Comparison of ENCODE assay signal across 8 cellular contexts in genomic region chr14:20490563-20490962, GRCh38. TPM values are rescaled to one million over a fixed set of nuclear protein-coding genes. Genes with fewer than 3 reads are reported as not detected.
DNase-seq lines count a peak whose midpoint lies in the region; ATAC-seq and TF ChIP-seq lines count a peak whose summit lies in the region.
"Had no signal": no experiment of that assay in that cellular context is flagged by ENCODE, and none has a peak within 500 bp of the region (broad histone marks: within the 10 kb centered on the region; RNA-seq: fewer than 3 reads in every experiment).

No MANE protein-coding gene starts in this region.

- no peak for DNase-seq in GM12864 (ENCODE audit: low read depth)
- no peak for DNase-seq in activated CD8-positive, alpha-beta T cell treated with anti-CD3 and anti-CD28 coated beads for 36 hours
- DNase-seq in esophagus muscularis mucosa (ENCODE audit: extremely low spot score), result no peak
- DNase-seq in SKM-1 (lab: John Stamatoyannopoulos, UW; ENCODE audit: unreplicated experiment), result no peak
- DNase-seq: DMS 273 treated with DMSO at 0.1 percent for 48 hours; effector CD4-positive, alpha-beta T cell; posterior cingulate gyrus had no signal

- H3K36me3 Mint-ChIP-seq in activated CD8-positive, alpha-beta T cell treated with anti-CD3 and anti-CD28 coated beads for 36 hours (ENCODE audit: low read depth), result no peaks in the 10 kb centered on the region

- peaks cover 64% of the 10 kb centered on the region for H3K4me1 Mint-ChIP-seq in activated CD8-positive, alpha-beta T cell treated with anti-CD3 and anti-CD28 coated beads for 36 hours (ENCODE audit: low read depth)

- intact Hi-C loops in activated CD8-positive, alpha-beta T cell treated with anti-CD3 and anti-CD28 coated beads for 36 hours (cut with micrococcal nuclease), result no loop called here
- intact Hi-C loops in esophagus muscularis mucosa (cut with DNase I), result no loop called here

- H3K4me3 ChIP-seq in GM12864 (ENCODE audit: low read depth, low read length), result peak overlapping the region; percentile 51
- H3K4me3 ChIP-seq in esophagus muscularis mucosa, result no peak overlapping the region

- H3K4me1 ChIP-seq in esophagus muscularis mucosa, result peaks cover 0 to 10% (median 1%) of the 10 kb centered on the region in 4 donors

- no peak overlapping the region for H3K27ac ChIP-seq in esophagus muscularis mucosa (replicated peaks in 1 of 4)

- H3K27ac Mint-ChIP-seq in activated CD8-positive, alpha-beta T cell treated with anti-CD3 and anti-CD28 coated beads for 36 hours, result peak overlapping the region; percentile 65

- CTCF ChIA-PET in activated CD8-positive, alpha-beta T cell treated with anti-CD3 and anti-CD28 coated beads for 36 hours (lab: Charles Lee), result interaction anchor here (1.2 kb wide), 1 partner anchor 75 kb away, joined by 5 read pairs; no protein-coding TSS in a partner anchor

- POLR2A ChIA-PET in activated CD8-positive, alpha-beta T cell treated with anti-CD3 and anti-CD28 coated beads for 36 hours (lab: Charles Lee), result interaction anchor here (1.2 to 5.0 kb wide), 3 partner anchors 8 to 29 kb away, joined by 3 to 32 read pairs (median 4); partner anchors contain the start of gene PIP4P1

- no peak for ATAC-seq in activated CD8-positive, alpha-beta T cell treated with anti-CD3 and anti-CD28 coated beads for 36 hours

- WGBS in esophagus muscularis mucosa, result 51% methylated on average over 6 of the region's 6 CpGs

- no peaks in the 10 kb centered on the region for H3K27me3 Mint-ChIP-seq in activated CD8-positive, alpha-beta T cell treated with anti-CD3 and anti-CD28 coated beads for 36 hours

- H3K4me3 Mint-ChIP-seq in activated CD8-positive, alpha-beta T cell treated with anti-CD3 and anti-CD28 coated beads for 36 hours, result peak overlapping the region; percentile 2

- no peaks in the 10 kb centered on the region for H3K36me3 ChIP-seq in esophagus muscularis mucosa

- no peaks in the 10 kb centered on the region for H3K9me3 ChIP-seq in esophagus muscularis mucosa

- TF ChIP-seq CTCF in GM12864 (IDR thresholded peaks at IDR 0.05; ENCODE audit: low read depth, low read length, missing control alignments) (no peak), esophagus muscularis mucosa (IDR thresholded peaks at IDR 0.05) (no peak)
- no peak for TF ChIP-seq CTCF in activated CD8-positive, alpha-beta T cell treated with anti-CD3 and anti-CD28 coated beads for 36 hours (IDR thresholded peaks at IDR 0.05)

- peaks cover 0 to 8% (median 0%) of the 10 kb centered on the region in 4 donors for H3K27me3 ChIP-seq in esophagus muscularis mucosa

- no peak for TF ChIP-seq EP300 in esophagus muscularis mucosa (IDR thresholded peaks at IDR 0.05)

- no peak for TF ChIP-seq POLR2A in esophagus muscularis mucosa (IDR thresholded peaks at IDR 0.05; ENCODE audit: low read depth)

- no peaks in the 10 kb centered on the region for H3K9me3 Mint-ChIP-seq in activated CD8-positive, alpha-beta T cell treated with anti-CD3 and anti-CD28 coated beads for 36 hours

RNA-seq across cellular contexts. Expression of gene RNASE10, which starts 14.8 kb away (rescaled TPM):
- total RNA-seq in activated CD8-positive, alpha-beta T cell treated with anti-CD3 and anti-CD28 coated beads for 36 hours, result under 1 TPM in 1 of 2 experiments, not detected in 1; 0.23 TPM
- not detected for total RNA-seq in esophagus muscularis mucosa
- total RNA-seq: SK-MEL-5 had no signal

RNA-seq across cellular contexts. Expression of gene PNP, which starts 21.4 kb away (rescaled TPM):
- 100 to 1,000 TPM; 176 to 183 TPM for total RNA-seq in activated CD8-positive, alpha-beta T cell treated with anti-CD3 and anti-CD28 coated beads for 36 hours
- total RNA-seq in esophagus muscularis mucosa, result 10 to 100 TPM in 3 of 4 donors, 1 to 10 TPM in 1; 4.2 to 85.2 (median 14.2) TPM

RNA-seq across cellular contexts. Expression of gene PIP4P1, which starts 29.3 kb away (rescaled TPM):
- total RNA-seq in activated CD8-positive, alpha-beta T cell treated with anti-CD3 and anti-CD28 coated beads for 36 hours, result 10 to 100 TPM; 21.0 to 27.3 TPM
- 10 to 100 TPM; 18.7 to 27.9 (median 24.5) TPM for total RNA-seq in esophagus muscularis mucosa

RNA-seq across cellular contexts. Expression of gene APEX1, which starts 35.5 kb away (rescaled TPM):
- total RNA-seq in activated CD8-positive, alpha-beta T cell treated with anti-CD3 and anti-CD28 coated beads for 36 hours, result 100 to 1,000 TPM; 196 to 211 TPM
- 100 to 1,000 TPM; 101 to 105 (median 104) TPM for total RNA-seq in esophagus muscularis mucosa

RNA-seq across cellular contexts. Expression of gene OSGEP, which starts 36.0 kb away (rescaled TPM):
- total RNA-seq in activated CD8-positive, alpha-beta T cell treated with anti-CD3 and anti-CD28 coated beads for 36 hours, result 10 to 100 TPM; 39.5 to 40.7 TPM
- total RNA-seq in esophagus muscularis mucosa, result 10 to 100 TPM; 23.5 to 36.8 (median 24.8) TPM
